Comparison of ENCODE assay signal across 28 cellular contexts in the genomic region with DNA sequence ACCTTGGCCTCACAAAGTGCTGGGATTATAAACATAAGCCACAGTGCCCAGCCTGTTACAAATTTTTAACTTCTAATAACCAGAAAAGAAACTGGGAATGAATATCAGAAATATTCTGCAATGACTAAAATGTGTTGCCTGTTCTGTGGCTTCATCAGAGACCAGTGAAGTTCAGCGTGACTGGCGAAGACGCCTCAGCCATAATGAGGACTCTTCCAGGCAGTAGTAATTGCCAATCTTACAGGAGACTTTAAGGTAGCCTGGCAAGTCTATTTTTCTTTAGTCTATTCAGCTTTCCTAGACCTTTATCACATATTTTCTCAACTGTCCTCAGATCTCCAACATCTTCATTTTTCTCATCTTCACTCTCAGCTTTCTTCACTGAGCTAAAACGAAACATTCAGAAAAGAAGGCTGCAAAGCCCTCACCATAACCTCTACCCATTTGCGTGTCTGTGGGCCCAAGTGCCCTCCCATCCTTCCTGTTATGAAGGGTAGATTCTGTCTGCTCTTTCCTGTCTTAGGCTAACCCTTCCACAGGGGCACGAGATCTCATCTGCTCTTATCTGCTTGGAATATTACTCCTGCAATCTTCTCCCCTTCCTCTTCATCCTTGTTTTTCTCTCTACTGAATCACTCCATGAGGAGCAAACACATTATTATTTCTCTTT. TPM values are rescaled to one million over a fixed set of nuclear protein-coding genes. Genes with fewer than 3 reads are reported as not detected.
DNase-seq lines count a peak whose midpoint lies in the region; ATAC-seq and TF ChIP-seq lines count a peak whose summit lies in the region.
"Had no signal": no experiment of that assay in that cellular context is flagged by ENCODE, and none has a peak within 500 bp of the region (broad histone marks: within the 10 kb centered on the region; RNA-seq: fewer than 3 reads in every experiment).

No MANE protein-coding gene starts in this region.

- TF ChIP-seq CTCF in thyroid gland (IDR thresholded peaks at IDR 0.05) (no peak), GM10266 (IDR thresholded peaks at IDR 0.05; ENCODE audit: control insufficient read depth, insufficient read depth, low read depth, missing control alignments) (no peak)

- no peaks in the 10 kb centered on the region for H3K36me3 ChIP-seq in CD4-positive, CD25-positive, alpha-beta regulatory T cell (ENCODE audit: control insufficient read depth, insufficient read depth, low read length)
- no peaks in the 10 kb centered on the region for H3K36me3 ChIP-seq in thyroid gland
- H3K36me3 ChIP-seq: ascending aorta, SJSA1 had no signal

- no peaks in the 10 kb centered on the region for H3K4me1 Mint-ChIP-seq in activated CD4-positive, alpha-beta T cell treated with anti-CD3 and anti-CD28 coated beads, Interleukin-2, amount 10 ng/mL, durations not matched to agents 24 days and 14 days
- peaks cover 0 to 5% (median 1%) of the 10 kb centered on the region in 4 donors for H3K4me1 Mint-ChIP-seq in CD4-positive, CD25-positive, alpha-beta regulatory T cell
- no peaks in the 10 kb centered on the region for H3K4me1 Mint-ChIP-seq in T-cell
- H3K4me1 Mint-ChIP-seq: activated B cell treated with CpG ODN at 0.5 μM for 24 hours had no signal

- no peak overlapping the region for H3K4me3 Mint-ChIP-seq in activated CD4-positive, alpha-beta T cell treated with anti-CD3 and anti-CD28 coated beads, Interleukin-2, amount 10 ng/mL, durations not matched to agents 24 days and 14 days
- no peak overlapping the region for H3K4me3 Mint-ChIP-seq in CD4-positive, CD25-positive, alpha-beta regulatory T cell
- no peak overlapping the region for H3K4me3 Mint-ChIP-seq in T-cell
- H3K4me3 Mint-ChIP-seq: activated B cell treated with CpG ODN at 0.5 μM for 24 hours had no signal

- intact Hi-C loops in activated CD4-positive, alpha-beta T cell treated with anti-CD3 and anti-CD28 coated beads, Interleukin-2, amount 10 ng/mL, durations not matched to agents 24 days and 14 days (cut with micrococcal nuclease) = no loop called here
- intact Hi-C loops in thyroid gland (cut with DNase I) = no loop called here

- H3K27me3 Mint-ChIP-seq in activated CD4-positive, alpha-beta T cell treated with anti-CD3 and anti-CD28 coated beads, Interleukin-2, amount 10 ng/mL, durations not matched to agents 24 days and 14 days = peaks cover 9% of the 10 kb centered on the region
- peaks cover 14% of the 10 kb centered on the region for H3K27me3 Mint-ChIP-seq in CD4-positive, CD25-positive, alpha-beta regulatory T cell
- peaks cover 0 to 11% of the 10 kb centered on the region in 2 donors for H3K27me3 Mint-ChIP-seq in T-cell

- H3K4me1 ChIP-seq in CD4-positive, CD25-positive, alpha-beta regulatory T cell (ENCODE audit: control insufficient read depth, insufficient read depth, low read length, poor library complexity, severe bottlenecking) = peaks cover 16% of the 10 kb centered on the region
- no peaks in the 10 kb centered on the region for H3K4me1 ChIP-seq in thyroid gland
- H3K4me1 ChIP-seq: A549, ascending aorta, SJSA1 had no signal

- POLR2A ChIA-PET in T-cell (lab: Charles Lee) = no interaction called here

- WGBS in thyroid gland, 2 donors = 77 to 87% methylated on average over 6 of the region's 6 CpGs

- H3K27me3 ChIP-seq in CD4-positive, CD25-positive, alpha-beta regulatory T cell (ENCODE audit: control insufficient read depth, insufficient read depth, low read length) = peaks cover 2% of the 10 kb centered on the region
- no peaks in the 10 kb centered on the region for H3K27me3 ChIP-seq in thyroid gland
- H3K27me3 ChIP-seq: ascending aorta, SJSA1 had no signal

- no peaks in the 10 kb centered on the region for H3K36me3 Mint-ChIP-seq in activated CD4-positive, alpha-beta T cell treated with anti-CD3 and anti-CD28 coated beads, Interleukin-2, amount 10 ng/mL, durations not matched to agents 24 days and 14 days (ENCODE audit: low read depth)
- no peaks in the 10 kb centered on the region for H3K36me3 Mint-ChIP-seq in CD4-positive, CD25-positive, alpha-beta regulatory T cell
- H3K36me3 Mint-ChIP-seq in T-cell = no peaks in the 10 kb centered on the region

- H3K9me3 ChIP-seq in CD4-positive, CD25-positive, alpha-beta regulatory T cell (ENCODE audit: control insufficient read depth in 2 of 2, low read length in 2 of 2) = no peaks in the 10 kb centered on the region
- H3K9me3 ChIP-seq in thyroid gland = no peaks in the 10 kb centered on the region
- H3K9me3 ChIP-seq: A549, ascending aorta, SJSA1 had no signal

- H3K27ac ChIP-seq in CD4-positive, CD25-positive, alpha-beta regulatory T cell (ENCODE audit: insufficient read depth, low read length, poor library complexity, severe bottlenecking) = peak overlapping the region; percentile 30
- no peak overlapping the region for H3K27ac ChIP-seq in thyroid gland
- H3K27ac ChIP-seq: A549, ascending aorta, SJSA1 had no signal

- H3K4me3 ChIP-seq in CD4-positive, CD25-positive, alpha-beta regulatory T cell (ENCODE audit: low read depth, low read length) = peak overlapping the region; percentile 17
- H3K4me3 ChIP-seq in thyroid gland (replicated peaks in 1 of 3) = no peak overlapping the region
- H3K4me3 ChIP-seq: A549, ascending aorta, SJSA1, skin epidermis had no signal

- peak; percentile 95 to 97 for ATAC-seq in CD4-positive, CD25-positive, alpha-beta regulatory T cell (ENCODE audit: low read depth in 2 of 2)
- ATAC-seq in T-cell (replicated peaks in 1 of 4) = peak; percentile 99 to 100 (median 100)
- ATAC-seq: A549, Panc1 had no signal

- no peak for TF ChIP-seq POLR2A in thyroid gland (IDR thresholded peaks at IDR 0.05)

- peak; percentile 74 for DNase-seq in activated CD4-positive, alpha-beta T cell treated with anti-CD3 and anti-CD28 coated beads, Interleukin-2, amount 10 ng/mL, durations not matched to agents 24 days and 14 days
- DNase-seq in activated CD4-positive, alpha-beta T cell treated with anti-CD3 and anti-CD28 coated beads, Interleukin-2, amount 50 U/mL, for 1 hour = no peak
- peak in 2 of 3 donors; percentile 54 to 89 for DNase-seq in CD4-positive, CD25-positive, alpha-beta regulatory T cell
- peak in 22 of 34 experiments; percentile 2 to 46 (median 20) for DNase-seq in T-cell
- peak; percentile 38 for DNase-seq in central memory CD4-positive, alpha-beta T cell
- no peak for DNase-seq in thyroid gland
- no peak for DNase-seq in GM10266 (ENCODE audit: extremely low spot score)
- no peak for DNase-seq in mesenteric fat pad (ENCODE audit: low spot score)
- DNase-seq: activated B cell treated with CpG ODN at 0.5 μM for 24 hours, cerebellar nuclear complex, EL, foreskin melanocyte, hypothalamus, Karpas-422, NCI-H2029, NCI-H446 had no signal

- no peaks in the 10 kb centered on the region for H3K9me3 Mint-ChIP-seq in activated CD4-positive, alpha-beta T cell treated with anti-CD3 and anti-CD28 coated beads, Interleukin-2, amount 10 ng/mL, durations not matched to agents 24 days and 14 days
- peaks cover 0 to 2% (median 0%) of the 10 kb centered on the region in 7 donors for H3K9me3 Mint-ChIP-seq in CD4-positive, CD25-positive, alpha-beta regulatory T cell
- no peaks in the 10 kb centered on the region for H3K9me3 Mint-ChIP-seq in T-cell
- H3K9me3 Mint-ChIP-seq: activated B cell treated with CpG ODN at 0.5 μM for 24 hours had no signal

- no peak overlapping the region for H3K27ac Mint-ChIP-seq in activated CD4-positive, alpha-beta T cell treated with anti-CD3 and anti-CD28 coated beads, Interleukin-2, amount 10 ng/mL, durations not matched to agents 24 days and 14 days
- no peak overlapping the region for H3K27ac Mint-ChIP-seq in CD4-positive, CD25-positive, alpha-beta regulatory T cell
- no peak overlapping the region for H3K27ac Mint-ChIP-seq in T-cell
- H3K27ac Mint-ChIP-seq: activated B cell treated with CpG ODN at 0.5 μM for 24 hours had no signal

- CTCF ChIA-PET in T-cell (lab: Charles Lee) = no interaction called here

RNA-seq across cellular contexts. Expression of a gene that starts 42.0 kb away (rescaled TPM):
- not detected in 2 replicates for total RNA-seq in activated CD4-positive, alpha-beta T cell treated with anti-CD3 and anti-CD28 coated beads, Interleukin-2, amount 10 ng/mL, durations not matched to agents 24 days and 14 days
- total RNA-seq in CD4-positive, CD25-positive, alpha-beta regulatory T cell = not detected
- not detected for polyA plus RNA-seq in CD4-positive, CD25-positive, alpha-beta regulatory T cell
- total RNA-seq in T-cell (not detected), thyroid gland (not detected), mesenteric fat pad (not detected)
- total RNA-seq: activated B cell treated with CpG ODN at 0.5 μM for 24 hours; ascending aorta; liver; mucosa of gallbladder; pulmonary artery endothelial cell; SJSA1; subcutaneous adipose tissue; T-helper 2 cell treated with Interferon-gamma antibody and Interleukin-4, amounts not matched to agents 100 ng/mL and 5 ng/mL, for 36 hours; ureter had no signal
- polyA plus RNA-seq: A549, BJ, liver had no signal

Comparison
In these comparisons a context has a peak if more than half of its experiments do, and no peak if none do; other contexts are left out.
1. DNase-seq: peak in activated CD4-positive, alpha-beta T cell treated with anti-CD3 and anti-CD28 coated beads, Interleukin-2, amount 10 ng/mL, durations not matched to agents 24 days and 14 days (single experiment), CD4-positive, CD25-positive, alpha-beta regulatory T cell (2 of 3), T-cell (22 of 34) and central memory CD4-positive, alpha-beta T cell (single experiment); none in activated CD4-positive, alpha-beta T cell treated with anti-CD3 and anti-CD28 coated beads, Interleukin-2, amount 50 U/mL, for 1 hour (single experiment), thyroid gland (0 of 2), GM10266 (single experiment) and mesenteric fat pad (single experiment).